18 cellular contexts compared by ENCODE assay signal in genomic region chr3:106290304-106290997, GRCh38.
"Had no signal": no experiment of that assay in that cellular context is flagged by ENCODE, and none has a peak within 500 bp of the region (broad histone marks: within the 10 kb centered on the region; RNA-seq: fewer than 3 reads in every experiment).

No MANE protein-coding gene starts in this region.

- H3K4me1 ChIP-seq: ascending aorta, breast epithelium, upper lobe of left lung had no signal

- H3K27me3 Mint-ChIP-seq: activated CD8-positive, alpha-beta memory T cell treated with anti-CD3 and anti-CD28 coated beads, Interleukin-2, amount 10 ng/mL, durations not matched to agents 7 days and 5 days; progenitor cell of endocrine pancreas; stimulated activated naive CD8-positive, alpha-beta T cell treated with anti-CD3 and anti-CD28 coated beads, Interleukin-15, Interleukin-2, amounts not matched to agents 100 ng/mL and 50 ng/mL, for 24 hours had no signal

- H3K36me3 ChIP-seq: ascending aorta, breast epithelium, upper lobe of left lung had no signal

- DNase-seq: activated CD4-positive, alpha-beta T cell treated with anti-CD3 and anti-CD28 coated beads, Interleukin-2, amount 50 U/mL, for 4 hours; activated CD4-positive, CD25-positive, alpha-beta regulatory T cell; activated CD8-positive, alpha-beta memory T cell treated with anti-CD3 and anti-CD28 coated beads, Interleukin-2, amount 10 ng/mL, durations not matched to agents 7 days and 5 days; activated T-cell treated with anti-CD3 and anti-CD28 coated beads, Interleukin-2, amount 50 U/mL, for 1 hour; dermis blood vessel endothelial cell; foreskin melanocyte; kidney glomerular epithelial cell; right cardiac atrium; small intestine; stimulated activated CD4-positive, alpha-beta T cell treated with anti-CD3 and anti-CD28 coated beads, Interleukin-4, amount 100 ng/mL, for 4 hours; stimulated activated CD8-positive, alpha-beta memory T cell treated with anti-CD3 and anti-CD28 coated beads, Interleukin-4, amount 100 ng/mL, for 48 hours; T-helper 2 cell; upper lobe of left lung had no signal

- H3K4me3 ChIP-seq: ascending aorta, breast epithelium, upper lobe of left lung had no signal

- H3K27me3 ChIP-seq: ascending aorta, breast epithelium, upper lobe of left lung had no signal

- ATAC-seq: activated CD8-positive, alpha-beta memory T cell treated with anti-CD3 and anti-CD28 coated beads, Interleukin-2, amount 10 ng/mL, durations not matched to agents 7 days and 5 days; right cardiac atrium had no signal

- H3K27ac ChIP-seq: ascending aorta, breast epithelium, epithelial cell of prostate, upper lobe of left lung had no signal

- H3K4me3 Mint-ChIP-seq: activated CD8-positive, alpha-beta memory T cell treated with anti-CD3 and anti-CD28 coated beads, Interleukin-2, amount 10 ng/mL, durations not matched to agents 7 days and 5 days; stimulated activated naive CD8-positive, alpha-beta T cell treated with anti-CD3 and anti-CD28 coated beads, Interleukin-15, Interleukin-2, amounts not matched to agents 100 ng/mL and 50 ng/mL, for 24 hours had no signal

- H3K9me3 ChIP-seq: ascending aorta, breast epithelium, upper lobe of left lung had no signal

- H3K27ac Mint-ChIP-seq: activated CD8-positive, alpha-beta memory T cell treated with anti-CD3 and anti-CD28 coated beads, Interleukin-2, amount 10 ng/mL, durations not matched to agents 7 days and 5 days; progenitor cell of endocrine pancreas; stimulated activated naive CD8-positive, alpha-beta T cell treated with anti-CD3 and anti-CD28 coated beads, Interleukin-15, Interleukin-2, amounts not matched to agents 100 ng/mL and 50 ng/mL, for 24 hours had no signal
